ENCODE assay signal across 21 cellular contexts in genomic region chr18:46424898-46425297, GRCh38.
DNase-seq lines count a peak whose midpoint lies in the region; ATAC-seq and TF ChIP-seq lines count a peak whose summit lies in the region.
"Had no signal": no experiment of that assay in that cellular context is flagged by ENCODE, and none has a peak within 500 bp of the region (broad histone marks: within the 10 kb centered on the region; RNA-seq: fewer than 3 reads in every experiment).

No MANE protein-coding gene starts in this region.

- H3K27ac ChIP-seq in C4-2B: 0 out of 2 replicates have a peak overlapping the region, but pooled peaks have one; percentile 1
- H3K27ac ChIP-seq in RWPE2 (ENCODE audit: poor library complexity, severe bottlenecking): no peak overlapping the region
- H3K27ac ChIP-seq in CD4-positive, alpha-beta memory T cell (ENCODE audit: low read depth, low read length): no peak overlapping the region
- H3K27ac ChIP-seq: uterus had no signal

- no peaks in the 10 kb centered on the region for H3K36me3 ChIP-seq in RWPE2 (ENCODE audit: low read depth)
- H3K36me3 ChIP-seq in CD4-positive, alpha-beta memory T cell (ENCODE audit: insufficient read depth, low read length): no peaks in the 10 kb centered on the region
- H3K36me3 ChIP-seq: breast epithelium, uterus had no signal

- peak overlapping the region in 1 of 7 donors; percentile 10 for H3K27ac Mint-ChIP-seq in CD4-positive, alpha-beta memory T cell
- H3K27ac Mint-ChIP-seq: activated naive CD8-positive, alpha-beta T cell; stimulated activated naive B cell treated with anti-CD40 and anti-IgM and Interleukin-4, amounts not matched to agents 10 μg/mL and 1 μg/mL and 100 μg/mL, for 72 hours had no signal

- in situ Hi-C loops in GM13976 (cut with MboI; ENCODE audit: low sequenced_read_pairs, unreplicated experiment): no loop called here

- peaks cover 0 to 2% (median 0%) of the 10 kb centered on the region in 8 donors for H3K9me3 Mint-ChIP-seq in CD4-positive, alpha-beta memory T cell
- H3K9me3 Mint-ChIP-seq: stimulated activated naive B cell treated with anti-CD40 and anti-IgM and Interleukin-4, amounts not matched to agents 10 μg/mL and 1 μg/mL and 100 μg/mL, for 72 hours had no signal

- H3K36me3 Mint-ChIP-seq in CD4-positive, alpha-beta memory T cell: no peaks in the 10 kb centered on the region
- H3K36me3 Mint-ChIP-seq: activated naive CD8-positive, alpha-beta T cell; stimulated activated naive B cell treated with anti-CD40 and anti-IgM and Interleukin-4, amounts not matched to agents 10 μg/mL and 1 μg/mL and 100 μg/mL, for 72 hours had no signal

- POLR2A ChIA-PET in CD4-positive, alpha-beta memory T cell (lab: Charles Lee; ENCODE audit: partially characterized antibody): no interaction called here

- CTCF ChIA-PET in CD4-positive, alpha-beta memory T cell (lab: Charles Lee; ENCODE audit: partially characterized antibody): no interaction called here

- peaks cover 2 to 5% of the 10 kb centered on the region in 2 donors for H3K27me3 Mint-ChIP-seq in CD4-positive, alpha-beta memory T cell
- H3K27me3 Mint-ChIP-seq: activated naive CD8-positive, alpha-beta T cell had no signal

- DNase-seq in ELF-1 (ENCODE audit: low read depth, low spot score): peak; percentile 50
- no peak for DNase-seq in RWPE2 (ENCODE audit: low spot score)
- peak; percentile 33 for DNase-seq in left lobe of liver (ENCODE audit: low spot score)
- DNase-seq in GM13976 (ENCODE audit: low spot score): no peak
- no peak for DNase-seq in NOMO-1 treated with DMSO at 0.1 percent for 48 hours (lab: John Stamatoyannopoulos, UW; ENCODE audit: unreplicated experiment)
- no peak for DNase-seq in CD4-positive, alpha-beta memory T cell
- DNase-seq: activated CD4-positive, alpha-beta T cell treated with anti-CD3 and anti-CD28 coated beads for 4 hours; activated T-cell treated with anti-CD3 and anti-CD28 coated beads, Interleukin-2, amount 50 U/mL, for 1 hour; DND-41; GOT3; KBM-7; midbrain; NCI-H1417 treated with DMSO at 0.1 percent for 48 hours; NCI-H774; SHP77; stimulated activated naive B cell treated with anti-CD40 and anti-IgM and Interleukin-4, amounts not matched to agents 10 μg/mL and 1 μg/mL and 100 μg/mL, for 72 hours; uterus had no signal

- H3K4me1 ChIP-seq in RWPE2 (ENCODE audit: insufficient read depth, poor library complexity, severe bottlenecking): peaks cover 15% of the 10 kb centered on the region
- no peaks in the 10 kb centered on the region for H3K4me1 ChIP-seq in CD4-positive, alpha-beta memory T cell (ENCODE audit: insufficient read depth, low read length)
- H3K4me1 ChIP-seq: uterus had no signal

- H3K4me3 Mint-ChIP-seq in CD4-positive, alpha-beta memory T cell: no peak overlapping the region
- H3K4me3 Mint-ChIP-seq: activated naive CD8-positive, alpha-beta T cell; stimulated activated naive B cell treated with anti-CD40 and anti-IgM and Interleukin-4, amounts not matched to agents 10 μg/mL and 1 μg/mL and 100 μg/mL, for 72 hours had no signal

- no peaks in the 10 kb centered on the region for H3K9me3 ChIP-seq in RWPE2 (ENCODE audit: severe bottlenecking)
- no peaks in the 10 kb centered on the region for H3K9me3 ChIP-seq in CD4-positive, alpha-beta memory T cell (ENCODE audit: control insufficient read depth in 1 of 2, low read length in 2 of 2)
- H3K9me3 ChIP-seq: breast epithelium, uterus had no signal

- H3K4me1 Mint-ChIP-seq in CD4-positive, alpha-beta memory T cell: peaks cover 0 to 4% (median 2%) of the 10 kb centered on the region in 4 donors

- intact Hi-C loops in CD4-positive, alpha-beta memory T cell (cut with micrococcal nuclease): no loop called here

- TF ChIP-seq CTCF in C4-2B (conservative IDR thresholded peaks at IDR 0.05): no peak
- no peak for TF ChIP-seq CTCF in RWPE2 (IDR thresholded peaks at IDR 0.05; ENCODE audit: poor library complexity, severe bottlenecking)
- no peak for TF ChIP-seq CTCF in GM13976 (IDR thresholded peaks at IDR 0.05; ENCODE audit: borderline replicate concordance, control extremely low read depth, extremely low read depth, insufficient read depth, missing control alignments)

- no peaks in the 10 kb centered on the region for H3K27me3 ChIP-seq in RWPE2 (ENCODE audit: insufficient read depth, poor library complexity, severe bottlenecking)
- H3K27me3 ChIP-seq in CD4-positive, alpha-beta memory T cell (ENCODE audit: insufficient read depth, low read length): no peaks in the 10 kb centered on the region
- H3K27me3 ChIP-seq: breast epithelium, uterus had no signal

- peak; percentile 87 for ATAC-seq in RWPE2 (ENCODE audit: low read depth)
- no peak for ATAC-seq in left lobe of liver
- ATAC-seq in HG03565 (IDR thresholded peaks at IDR 0.05; ENCODE audit: unreplicated experiment): no peak
- ATAC-seq: stimulated activated naive B cell treated with anti-CD40 and anti-IgM and Interleukin-4, amounts not matched to agents 10 μg/mL and 1 μg/mL and 100 μg/mL, for 72 hours had no signal

- no peak overlapping the region for H3K4me3 ChIP-seq in RWPE2 (ENCODE audit: severe bottlenecking)
- H3K4me3 ChIP-seq in CD4-positive, alpha-beta memory T cell (ENCODE audit: low read length in 2 of 2): no peak overlapping the region
- H3K4me3 ChIP-seq: breast epithelium, uterus had no signal

Comparison
In these comparisons a context has a peak if more than half of its experiments do, and no peak if none do; other contexts are left out.
1. DNase-seq: peak in ELF-1 (single experiment) and left lobe of liver (single experiment); none in RWPE2 (single experiment), GM13976 (single experiment), NOMO-1 treated with DMSO at 0.1 percent for 48 hours (single experiment) and CD4-positive, alpha-beta memory T cell (0 of 5).